ENCODE assay signal across 2 cellular contexts in genomic region chr21:38241029-38241740, GRCh38.
TF ChIP-seq lines count a peak whose summit lies in the region.

No MANE protein-coding gene starts in this region.

TF ChIP-seq in liver, 16 proteins besides CTCF, POLR2A, EP300 and RAD21 (continued from another document):
- TF ChIP-seq MAX (IDR thresholded peaks at IDR 0.05) (no peak), HNF4A (conservative IDR thresholded peaks at IDR 0.05) (peak in 1 of 2 donors; percentile 9), FOXA2 (IDR thresholded peaks at IDR 0.05) (no peak), JUND (IDR thresholded peaks at IDR 0.05) (no peak), RXRA (IDR thresholded peaks at IDR 0.05) (no peak), YY1 (IDR thresholded peaks at IDR 0.05) (no peak)
- TF ChIP-seq, protein P1, sequence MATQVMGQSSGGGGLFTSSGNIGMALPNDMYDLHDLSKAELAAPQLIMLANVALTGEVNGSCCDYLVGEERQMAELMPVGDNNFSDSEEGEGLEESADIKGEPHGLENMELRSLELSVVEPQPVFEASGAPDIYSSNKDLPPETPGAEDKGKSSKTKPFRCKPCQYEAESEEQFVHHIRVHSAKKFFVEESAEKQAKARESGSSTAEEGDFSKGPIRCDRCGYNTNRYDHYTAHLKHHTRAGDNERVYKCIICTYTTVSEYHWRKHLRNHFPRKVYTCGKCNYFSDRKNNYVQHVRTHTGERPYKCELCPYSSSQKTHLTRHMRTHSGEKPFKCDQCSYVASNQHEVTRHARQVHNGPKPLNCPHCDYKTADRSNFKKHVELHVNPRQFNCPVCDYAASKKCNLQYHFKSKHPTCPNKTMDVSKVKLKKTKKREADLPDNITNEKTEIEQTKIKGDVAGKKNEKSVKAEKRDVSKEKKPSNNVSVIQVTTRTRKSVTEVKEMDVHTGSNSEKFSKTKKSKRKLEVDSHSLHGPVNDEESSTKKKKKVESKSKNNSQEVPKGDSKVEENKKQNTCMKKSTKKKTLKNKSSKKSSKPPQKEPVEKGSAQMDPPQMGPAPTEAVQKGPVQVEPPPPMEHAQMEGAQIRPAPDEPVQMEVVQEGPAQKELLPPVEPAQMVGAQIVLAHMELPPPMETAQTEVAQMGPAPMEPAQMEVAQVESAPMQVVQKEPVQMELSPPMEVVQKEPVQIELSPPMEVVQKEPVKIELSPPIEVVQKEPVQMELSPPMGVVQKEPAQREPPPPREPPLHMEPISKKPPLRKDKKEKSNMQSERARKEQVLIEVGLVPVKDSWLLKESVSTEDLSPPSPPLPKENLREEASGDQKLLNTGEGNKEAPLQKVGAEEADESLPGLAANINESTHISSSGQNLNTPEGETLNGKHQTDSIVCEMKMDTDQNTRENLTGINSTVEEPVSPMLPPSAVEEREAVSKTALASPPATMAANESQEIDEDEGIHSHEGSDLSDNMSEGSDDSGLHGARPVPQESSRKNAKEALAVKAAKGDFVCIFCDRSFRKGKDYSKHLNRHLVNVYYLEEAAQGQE (IDR thresholded peaks at IDR 0.05) = no peak

TF ChIP-seq in HepG2, 621 proteins besides CTCF, POLR2A, EP300 and RAD21 (continued from another document):
- no peak for TF ChIP-seq RERE (CRISPR knock-in tag; IDR thresholded peaks at IDR 0.05; ENCODE audit: low read depth)
- no peak for TF ChIP-seq SRSF9 (IDR thresholded peaks at IDR 0.05; ENCODE audit: borderline replicate concordance, insufficient read depth, low read depth, low read length, poor library complexity, severe bottlenecking)
- no peak for TF ChIP-seq ZNF33A (CRISPR knock-in tag; IDR thresholded peaks at IDR 0.05; ENCODE audit: borderline replicate concordance)
- no peak for TF ChIP-seq STAT5B (CRISPR knock-in tag; IDR thresholded peaks at IDR 0.05)
- TF ChIP-seq ZKSCAN8 (CRISPR knock-in tag; IDR thresholded peaks at IDR 0.05; ENCODE audit: borderline replicate concordance) = no peak
- TF ChIP-seq ZNF329 (CRISPR knock-in tag; IDR thresholded peaks at IDR 0.05; ENCODE audit: low read depth) = no peak
- no peak for TF ChIP-seq ARNTL (CRISPR knock-in tag; IDR thresholded peaks at IDR 0.05)
- TF ChIP-seq SATB2 (CRISPR knock-in tag; IDR thresholded peaks at IDR 0.05) = no peak
- TF ChIP-seq HES4 (CRISPR knock-in tag; IDR thresholded peaks at IDR 0.05; ENCODE audit: borderline replicate concordance) = no peak
- no peak for TF ChIP-seq ZNF24 (IDR thresholded peaks at IDR 0.05)
- no peak for TF ChIP-seq MAF1 (CRISPR knock-in tag; IDR thresholded peaks at IDR 0.05; ENCODE audit: borderline replicate concordance)
- no peak for TF ChIP-seq THAP11 (CRISPR knock-in tag; IDR thresholded peaks at IDR 0.05)
- no peak for TF ChIP-seq SRSF4 (IDR thresholded peaks at IDR 0.05; ENCODE audit: low read depth, low read length, poor library complexity, severe bottlenecking)
